In the genomic region with DNA sequence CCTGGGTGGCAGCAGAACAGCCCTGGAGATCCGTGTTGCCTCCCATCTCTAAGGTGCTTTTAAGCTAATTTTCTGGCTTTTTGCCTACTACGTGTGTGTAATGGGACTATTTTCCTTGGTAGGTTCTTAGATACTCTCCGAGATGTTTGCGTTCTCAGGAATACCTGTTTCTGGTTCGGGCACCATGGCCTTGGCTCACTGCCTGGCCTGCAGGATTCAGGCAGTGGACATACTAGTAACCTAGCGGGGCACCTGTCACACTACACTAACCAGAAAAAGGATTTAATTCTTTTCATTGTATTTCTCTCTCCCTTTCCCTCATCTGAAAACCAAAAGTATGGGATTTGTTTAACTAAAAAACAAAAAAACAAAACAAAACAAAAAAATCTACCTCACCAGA, we compare ENCODE assay signal across 33 cellular contexts. TPM values are rescaled to one million over a fixed set of nuclear protein-coding genes. Genes with fewer than 3 reads are reported as not detected.
"Had no signal": no experiment of that assay in that cellular context is flagged by ENCODE, and none has a peak within 500 bp of the region (broad histone marks: within the 10 kb centered on the region; RNA-seq: fewer than 3 reads in every experiment).

No MANE protein-coding gene starts in this region.

- ATAC-seq: activated naive CD4-positive, alpha-beta T cell treated with anti-CD3 and anti-CD28 coated beads, Interleukin-2, amount 50 U/mL, for 72 hours; activated T-cell treated with anti-CD3 and anti-CD28 coated beads, Interleukin-2, amount 50 U/mL, for 4 hours; Right ventricle myocardium inferior; SK-N-SH treated with all-trans-retinoic acid at 6 μM for 48 hours had no signal

- H3K9me3 ChIP-seq: adrenal gland had no signal

- DNase-seq: activated CD4-positive, alpha-beta memory T cell treated with anti-CD3 and anti-CD28 coated beads for 36 hours; activated CD4-positive, alpha-beta T cell treated with anti-CD3 and anti-CD28 coated beads, Interleukin-2, amount 50 U/mL, for 1 hour; activated CD8-positive, alpha-beta memory T cell treated with anti-CD3 and anti-CD28 coated beads, Interleukin-2, amount 50 U/mL, for 4 hours; activated gamma-delta T cell treated with Interleukin-2 at 50 U/mL for 16 hours; activated naive CD4-positive, alpha-beta T cell treated with anti-CD3 and anti-CD28 coated beads for 36 hours; activated T-cell treated with anti-CD3 and anti-CD28 coated beads for 4 hours; activated T-cell treated with anti-CD3 and anti-CD28 coated beads, Interleukin-2, amount 50 U/mL, for 4 hours; adrenal gland; MM.1S; MV-4-11; NCI-H1092; NCI-H1436 treated with DMSO at 0.1 percent for 48 hours; NCI-H1694 treated with DMSO at 0.1 percent for 48 hours; NCI-H2029; NCI-H2107; NCI-H2171; NCI-H510A; NCI-H748 treated with DMSO at 0.1 percent for 48 hours; PC-9; SIG-M5; SW 1271; T-helper 1 cell; T-helper 2 cell; T-helper 9 cell; WERI-Rb-1 had no signal

- H3K4me2 ChIP-seq: KMS-11, PC-9 had no signal

- H3K9ac ChIP-seq: KMS-11 had no signal

- H3K9me3 Mint-ChIP-seq: activated CD4-positive, alpha-beta memory T cell treated with anti-CD3 and anti-CD28 coated beads for 36 hours; activated naive CD4-positive, alpha-beta T cell treated with anti-CD3 and anti-CD28 coated beads for 36 hours; activated naive CD4-positive, alpha-beta T cell treated with anti-CD3 and anti-CD28 coated beads, Interleukin-2, amount 50 U/mL, for 72 hours; activated T-cell treated with anti-CD3 and anti-CD28 coated beads, Interleukin-2, amount 50 U/mL, for 4 hours; activated T-helper 1 cell treated with anti-CD3 and anti-CD28 coated beads, Interleukin-12 subunit alpha, Interleukin-12 subunit beta, Interleukin-2, Interleukin-4 antibody, amounts not matched to agents 30 ng/mL and 10 ng/mL and 1 ng/mL, durations not matched to agents 14 hours and 24 hours and 36 hours; brain had no signal

- H3K27me3 ChIP-seq: adrenal gland had no signal

- H3K4me1 ChIP-seq: adrenal gland had no signal

- H3K4me3 Mint-ChIP-seq: activated CD4-positive, alpha-beta memory T cell treated with anti-CD3 and anti-CD28 coated beads for 36 hours; activated naive CD4-positive, alpha-beta T cell treated with anti-CD3 and anti-CD28 coated beads for 36 hours; activated T-cell treated with anti-CD3 and anti-CD28 coated beads, Interleukin-2, amount 50 U/mL, for 4 hours; activated T-helper 1 cell treated with anti-CD3 and anti-CD28 coated beads, Interleukin-12 subunit alpha, Interleukin-12 subunit beta, Interleukin-2, Interleukin-4 antibody, amounts not matched to agents 30 ng/mL and 10 ng/mL and 1 ng/mL, durations not matched to agents 14 hours and 24 hours and 36 hours; brain had no signal

- H3K27ac ChIP-seq: adrenal gland, KMS-11, PC-9, RWPE1, WERI-Rb-1 had no signal

- H3K36me3 ChIP-seq: adrenal gland, WERI-Rb-1 had no signal

- H3K4me3 ChIP-seq: adrenal gland, PC-9 had no signal

- H3K27me3 Mint-ChIP-seq: activated CD4-positive, alpha-beta memory T cell treated with anti-CD3 and anti-CD28 coated beads for 36 hours; brain had no signal

- H3K36me3 Mint-ChIP-seq: activated CD4-positive, alpha-beta memory T cell treated with anti-CD3 and anti-CD28 coated beads for 36 hours; activated naive CD4-positive, alpha-beta T cell treated with anti-CD3 and anti-CD28 coated beads, Interleukin-2, amount 50 U/mL, for 72 hours; brain had no signal

- H3K27ac Mint-ChIP-seq: activated CD4-positive, alpha-beta memory T cell treated with anti-CD3 and anti-CD28 coated beads for 36 hours; activated naive CD4-positive, alpha-beta T cell treated with anti-CD3 and anti-CD28 coated beads for 36 hours; activated naive CD4-positive, alpha-beta T cell treated with anti-CD3 and anti-CD28 coated beads, Interleukin-2, amount 50 U/mL, for 72 hours; activated T-helper 1 cell treated with anti-CD3 and anti-CD28 coated beads, Interleukin-12 subunit alpha, Interleukin-12 subunit beta, Interleukin-2, Interleukin-4 antibody, amounts not matched to agents 30 ng/mL and 10 ng/mL and 1 ng/mL, durations not matched to agents 14 hours and 24 hours and 36 hours; brain had no signal

RNA-seq across cellular contexts. Expression of a gene that starts 29.2 kb away (rescaled TPM):
- total RNA-seq: activated T-helper 1 cell treated with anti-CD3 and anti-CD28 coated beads, Interleukin-12 subunit alpha, Interleukin-12 subunit beta, Interleukin-2, Interleukin-4 antibody, amounts not matched to agents 30 ng/mL and 10 ng/mL and 1 ng/mL, durations not matched to agents 14 hours and 24 hours and 36 hours; OCI-LY7 had no signal
